ENCODE assay signal across 14 cellular contexts in the genomic region with DNA sequence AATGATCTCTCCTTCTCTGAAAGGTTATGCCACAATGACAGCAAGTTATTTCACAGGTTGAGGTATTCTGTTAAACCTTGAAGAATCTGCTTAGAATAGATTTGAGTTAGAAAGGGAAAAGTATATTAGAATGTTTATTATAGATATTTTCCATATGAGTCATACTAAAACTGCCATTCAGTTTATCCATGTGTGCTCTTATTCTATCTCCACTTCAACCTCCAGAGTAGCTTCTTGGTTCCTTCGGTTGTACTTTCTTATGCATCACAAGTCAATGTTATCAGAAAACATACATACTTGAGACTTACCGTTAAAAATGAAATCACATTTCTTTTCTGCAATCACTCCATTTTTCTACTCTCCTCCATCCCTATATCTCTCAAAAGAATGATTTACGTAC.
A peak's percentile ranks its signal among the peaks of the same experiment; 100 is the strongest.
DNase-seq lines count a peak whose midpoint lies in the region; ATAC-seq and TF ChIP-seq lines count a peak whose summit lies in the region.
"Had no signal": no experiment of that assay in that cellular context is flagged by ENCODE, and none has a peak within 500 bp of the region (broad histone marks: within the 10 kb centered on the region; RNA-seq: fewer than 3 reads in every experiment).

No MANE protein-coding gene starts in this region.

- H3K27ac Mint-ChIP-seq in activated CD4-positive, alpha-beta T cell treated with anti-CD3 and anti-CD28 coated beads for 36 hours = no peak overlapping the region
- H3K27ac Mint-ChIP-seq in osteocyte (ENCODE audit: unreplicated experiment) = peak overlapping the region; percentile 69

- H3K9me3 Mint-ChIP-seq in activated CD4-positive, alpha-beta T cell treated with anti-CD3 and anti-CD28 coated beads for 36 hours (ENCODE audit: low read depth) = no peaks in the 10 kb centered on the region
- H3K9me3 Mint-ChIP-seq in osteocyte (ENCODE audit: unreplicated experiment) = no peaks in the 10 kb centered on the region

- H3K4me1 Mint-ChIP-seq in activated CD4-positive, alpha-beta T cell treated with anti-CD3 and anti-CD28 coated beads for 36 hours = peaks cover 31% of the 10 kb centered on the region
- peaks cover 60% of the 10 kb centered on the region for H3K4me1 Mint-ChIP-seq in osteocyte (ENCODE audit: unreplicated experiment)

- peak overlapping the region; percentile 24 for H3K4me3 Mint-ChIP-seq in activated CD4-positive, alpha-beta T cell treated with anti-CD3 and anti-CD28 coated beads for 36 hours
- H3K4me3 Mint-ChIP-seq in osteocyte (ENCODE audit: unreplicated experiment) = no peak overlapping the region

- H3K4me3 ChIP-seq in astrocyte of the spinal cord (ENCODE audit: low read depth, low read length) = no peak overlapping the region

- no peak for ATAC-seq in activated CD4-positive, alpha-beta T cell treated with anti-CD3 and anti-CD28 coated beads for 36 hours
- ATAC-seq in HG03135 (IDR thresholded peaks at IDR 0.05; ENCODE audit: unreplicated experiment) = no peak
- ATAC-seq: HCT116, Right ventricle myocardium inferior had no signal

- no peak for TF ChIP-seq CTCF in astrocyte of the spinal cord (IDR thresholded peaks at IDR 0.05; ENCODE audit: low read depth, low read length)
- TF ChIP-seq CTCF in osteocyte (IDR thresholded peaks at IDR 0.05) = no peak

- H3K36me3 Mint-ChIP-seq in activated CD4-positive, alpha-beta T cell treated with anti-CD3 and anti-CD28 coated beads for 36 hours (ENCODE audit: low read depth) = no peaks in the 10 kb centered on the region
- no peaks in the 10 kb centered on the region for H3K36me3 Mint-ChIP-seq in osteocyte (ENCODE audit: unreplicated experiment)

- POLR2A ChIA-PET in activated CD4-positive, alpha-beta T cell treated with anti-CD3 and anti-CD28 coated beads for 36 hours (lab: Charles Lee) = interaction anchor here (0.7 to 1.2 kb wide), 2 partner anchors 42 to 152 kb away, joined by 3 read pairs; no protein-coding TSS in a partner anchor

- in situ Hi-C loops in astrocyte of the spinal cord (cut with HindIII; ENCODE audit: low sequenced_read_pairs) = no loop called here

- intact Hi-C loops in activated CD4-positive, alpha-beta T cell treated with anti-CD3 and anti-CD28 coated beads for 36 hours (cut with DNase I, micrococcal nuclease) = no loop called here

- CTCF ChIA-PET in activated CD4-positive, alpha-beta T cell treated with anti-CD3 and anti-CD28 coated beads for 36 hours (lab: Charles Lee) = interaction anchor here (0.6 to 1.0 kb wide), 3 partner anchors 8 to 30 kb away, joined by 3 read pairs; no protein-coding TSS in a partner anchor

- H3K27me3 Mint-ChIP-seq in activated CD4-positive, alpha-beta T cell treated with anti-CD3 and anti-CD28 coated beads for 36 hours = peaks cover 16% of the 10 kb centered on the region
- H3K27me3 Mint-ChIP-seq in osteocyte (ENCODE audit: unreplicated experiment) = no peaks in the 10 kb centered on the region

- no peak for DNase-seq in activated CD4-positive, alpha-beta T cell treated with anti-CD3 and anti-CD28 coated beads for 36 hours
- DNase-seq in activated CD4-positive, alpha-beta T cell treated with anti-CD3 and anti-CD28 coated beads for 1 hour = no peak
- DNase-seq in LHCN-M2 (ENCODE audit: low read depth) (peak; percentile 10), astrocyte of the spinal cord (ENCODE audit: low read depth, low spot score) (peak; percentile 29), osteocyte (ENCODE audit: extremely low spot score, unreplicated experiment) (no peak), NOMO-1 (lab: John Stamatoyannopoulos, UW; ENCODE audit: unreplicated experiment in 2 of 2) (no peak), germinal center (ENCODE audit: low spot score) (no peak)
- DNase-seq: C1 segment of cervical spinal cord, DMS153, NCI-H146, NCI-H2081 treated with DMSO at 0.1 percent for 48 hours had no signal

Comparison
In these comparisons a context has a peak if more than half of its experiments do, and no peak if none do; other contexts are left out.
1. DNase-seq: peak in LHCN-M2 (single experiment) and astrocyte of the spinal cord (single experiment); none in activated CD4-positive, alpha-beta T cell treated with anti-CD3 and anti-CD28 coated beads for 36 hours (single experiment), activated CD4-positive, alpha-beta T cell treated with anti-CD3 and anti-CD28 coated beads for 1 hour (single experiment), osteocyte (single experiment), NOMO-1 (0 of 2) and germinal center (single experiment).